11 cellular contexts compared by ENCODE assay signal in the genomic region with DNA sequence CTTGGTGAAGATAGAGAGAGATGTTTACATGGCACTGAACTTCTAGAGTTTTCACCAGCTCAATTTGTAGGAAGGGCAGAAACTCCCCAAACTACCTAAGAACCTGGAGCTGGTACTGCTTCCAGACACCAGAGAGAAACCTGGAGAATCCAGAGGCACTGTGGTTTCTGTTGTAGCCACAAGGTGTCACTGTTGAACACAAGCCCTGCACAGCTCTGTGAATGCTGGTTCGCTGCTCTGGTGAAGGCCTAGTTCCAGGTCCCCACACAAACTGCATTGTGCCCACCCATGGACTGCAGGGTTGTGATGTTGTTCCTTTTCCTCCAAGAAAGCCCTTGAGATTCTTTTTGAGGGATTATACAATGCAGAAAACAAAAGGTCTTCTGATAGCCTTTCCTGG.
DNase-seq lines count a peak whose midpoint lies in the region; ATAC-seq and TF ChIP-seq lines count a peak whose summit lies in the region.
"Had no signal": no experiment of that assay in that cellular context is flagged by ENCODE, and none has a peak within 500 bp of the region (broad histone marks: within the 10 kb centered on the region; RNA-seq: fewer than 3 reads in every experiment).

No MANE protein-coding gene starts in this region.

- intact Hi-C loops in left ventricle myocardium superior (cut with micrococcal nuclease) (no loop called here), OCI-LY7 (cut with micrococcal nuclease; ENCODE audit: unreplicated experiment) (no loop called here), vagina (cut with DNase I) (no loop called here)
- intact Hi-C loops in CD4-positive, alpha-beta T cell (cut with DNase I, micrococcal nuclease), result no loop called here

- no peak overlapping the region for H3K4me3 Mint-ChIP-seq in CD4-positive, alpha-beta T cell
- H3K4me3 Mint-ChIP-seq: central memory CD8-positive, alpha-beta T cell had no signal

- H3K36me3 ChIP-seq in cardiac muscle cell (no peaks in the 10 kb centered on the region), OCI-LY7 (ENCODE audit: insufficient read depth, low read length) (no peaks in the 10 kb centered on the region), vagina (no peaks in the 10 kb centered on the region)

- H4K20me1 ChIP-seq in OCI-LY7 (ENCODE audit: insufficient read depth, low read length), result no peaks in the 10 kb centered on the region

- H3K4me2 ChIP-seq in OCI-LY7 (ENCODE audit: low read length), result no peak overlapping the region

- DNase-seq in cardiac muscle cell (ENCODE audit: low read depth in 1 of 2, low spot score in 1 of 2) (no peak), left ventricle myocardium superior (no peak), OCI-LY7 (ENCODE audit: low spot score) (peak; percentile 26), fibroblast of pulmonary artery (ENCODE audit: low read depth) (no peak), vagina (ENCODE audit: extremely low spot score in 2 of 2) (peak; percentile 9 to 69), NCI-H526 treated with DMSO at 0.1 percent for 48 hours (lab: John Stamatoyannopoulos, UW) (no peak), SKM-1 treated with dmso at 0.1 percent for 144 hours (lab: John Stamatoyannopoulos, UW; ENCODE audit: unreplicated experiment) (no peak)
- no peak for DNase-seq in CD4-positive, alpha-beta T cell
- DNase-seq: activated CD8-positive, alpha-beta memory T cell treated with anti-CD3 and anti-CD28 coated beads for 24 hours; DMS153 had no signal

- H3K9me2 ChIP-seq in OCI-LY7 (ENCODE audit: insufficient read depth, low read length), result no peaks in the 10 kb centered on the region

- no peak for ATAC-seq in left ventricle myocardium superior
- no peak for ATAC-seq in CD4-positive, alpha-beta T cell (ENCODE audit: poor library complexity)

- peak; percentile 37 for TF ChIP-seq CTCF in cardiac muscle cell (IDR thresholded peaks at IDR 0.05; ENCODE audit: low read depth, low read length)
- TF ChIP-seq CTCF in OCI-LY7 (conservative IDR thresholded peaks at IDR 0.05; ENCODE audit: low read length), result peak; percentile 79
- TF ChIP-seq CTCF in fibroblast of pulmonary artery (IDR thresholded peaks at IDR 0.05; ENCODE audit: low read length, missing control alignments), result peak; percentile 46
- no peak for TF ChIP-seq CTCF in vagina (IDR thresholded peaks at IDR 0.05)
- no peak for TF ChIP-seq CTCF in CD4-positive, alpha-beta T cell (IDR thresholded peaks at IDR 0.05)

- BruUV-seq in OCI-LY7 (replicated peaks; lab: Mats Ljungman, UMichigan), result no TSS peak

- TF ChIP-seq POLR2A in vagina (IDR thresholded peaks at IDR 0.05), result no peak

- H3K27ac ChIP-seq in cardiac muscle cell (no peak overlapping the region), OCI-LY7 (ENCODE audit: low read depth, low read length, poor library complexity, severe bottlenecking) (no peak overlapping the region), vagina (no peak overlapping the region)
- H3K27ac ChIP-seq in CD4-positive, alpha-beta T cell (ENCODE audit: low read depth, low read length), result no peak overlapping the region

- H3K27me3 ChIP-seq in cardiac muscle cell (no peaks in the 10 kb centered on the region), vagina (no peaks in the 10 kb centered on the region)
- H3K27me3 ChIP-seq in CD4-positive, alpha-beta T cell (ENCODE audit: control insufficient read depth, insufficient read depth, low read length), result no peaks in the 10 kb centered on the region

- H3K36me3 Mint-ChIP-seq in CD4-positive, alpha-beta T cell (ENCODE audit: low read depth), result no peaks in the 10 kb centered on the region

- H3K79me2 ChIP-seq in OCI-LY7 (ENCODE audit: insufficient read depth, low read depth, low read length), result no peaks in the 10 kb centered on the region

- H3K4me3 ChIP-seq in cardiac muscle cell, result no peak overlapping the region
- H3K4me3 ChIP-seq in OCI-LY7 (ENCODE audit: low read depth, low read length, poor library complexity, severe bottlenecking), result no peak overlapping the region
- H3K4me3 ChIP-seq in fibroblast of pulmonary artery (replicated peaks; ENCODE audit: low read depth, low read length), result no peak overlapping the region
- no peak overlapping the region for H3K4me3 ChIP-seq in vagina

- H3K27me3 Mint-ChIP-seq in CD4-positive, alpha-beta T cell, result peaks cover 7% of the 10 kb centered on the region

- CTCF ChIA-PET in OCI-LY7 (lab: Charles Lee; ENCODE audit: unreplicated experiment), result no interaction called here
- CTCF ChIA-PET in CD4-positive, alpha-beta T cell (lab: Charles Lee), result no interaction called here

- no peaks in the 10 kb centered on the region for H3K4me1 Mint-ChIP-seq in CD4-positive, alpha-beta T cell (ENCODE audit: low read depth)

- H3K4me1 ChIP-seq in cardiac muscle cell (ENCODE audit: low read depth) (no peaks in the 10 kb centered on the region), OCI-LY7 (ENCODE audit: insufficient read depth, low read length, poor library complexity, severe bottlenecking) (no peaks in the 10 kb centered on the region), vagina (peaks cover 34% of the 10 kb centered on the region)

- POLR2A ChIA-PET in OCI-LY7 (lab: Charles Lee), result no interaction called here
- POLR2A ChIA-PET in CD4-positive, alpha-beta T cell (lab: Charles Lee), result no interaction called here

- H3K9me3 Mint-ChIP-seq in CD4-positive, alpha-beta T cell, result peaks cover 9% of the 10 kb centered on the region

- no peak overlapping the region for H2AFZ ChIP-seq in OCI-LY7 (ENCODE audit: low read length)

- H3K9me3 ChIP-seq in cardiac muscle cell (ENCODE audit: low read depth) (no peaks in the 10 kb centered on the region), OCI-LY7 (ENCODE audit: low read length) (peaks cover 19% of the 10 kb centered on the region), vagina (peaks cover 5% of the 10 kb centered on the region)
- peaks cover 26% of the 10 kb centered on the region for H3K9me3 ChIP-seq in CD4-positive, alpha-beta T cell (ENCODE audit: control insufficient read depth, low read length)

- H3K27ac Mint-ChIP-seq in CD4-positive, alpha-beta T cell, result no peak overlapping the region

Comparison
In these comparisons a context has a peak if more than half of its experiments do, and no peak if none do; other contexts are left out.
1. DNase-seq: peak in OCI-LY7 (single experiment) and vagina (2 of 2); none in cardiac muscle cell (0 of 2), left ventricle myocardium superior (single experiment), fibroblast of pulmonary artery (single experiment), CD4-positive, alpha-beta T cell (0 of 10), NCI-H526 treated with DMSO at 0.1 percent for 48 hours (single experiment) and SKM-1 treated with dmso at 0.1 percent for 144 hours (single experiment).
2. CTCF ChIP-seq: peak in cardiac muscle cell (single experiment), OCI-LY7 (single experiment) and fibroblast of pulmonary artery (single experiment); none in vagina (0 of 3) and CD4-positive, alpha-beta T cell (single experiment).